In the genomic region with DNA sequence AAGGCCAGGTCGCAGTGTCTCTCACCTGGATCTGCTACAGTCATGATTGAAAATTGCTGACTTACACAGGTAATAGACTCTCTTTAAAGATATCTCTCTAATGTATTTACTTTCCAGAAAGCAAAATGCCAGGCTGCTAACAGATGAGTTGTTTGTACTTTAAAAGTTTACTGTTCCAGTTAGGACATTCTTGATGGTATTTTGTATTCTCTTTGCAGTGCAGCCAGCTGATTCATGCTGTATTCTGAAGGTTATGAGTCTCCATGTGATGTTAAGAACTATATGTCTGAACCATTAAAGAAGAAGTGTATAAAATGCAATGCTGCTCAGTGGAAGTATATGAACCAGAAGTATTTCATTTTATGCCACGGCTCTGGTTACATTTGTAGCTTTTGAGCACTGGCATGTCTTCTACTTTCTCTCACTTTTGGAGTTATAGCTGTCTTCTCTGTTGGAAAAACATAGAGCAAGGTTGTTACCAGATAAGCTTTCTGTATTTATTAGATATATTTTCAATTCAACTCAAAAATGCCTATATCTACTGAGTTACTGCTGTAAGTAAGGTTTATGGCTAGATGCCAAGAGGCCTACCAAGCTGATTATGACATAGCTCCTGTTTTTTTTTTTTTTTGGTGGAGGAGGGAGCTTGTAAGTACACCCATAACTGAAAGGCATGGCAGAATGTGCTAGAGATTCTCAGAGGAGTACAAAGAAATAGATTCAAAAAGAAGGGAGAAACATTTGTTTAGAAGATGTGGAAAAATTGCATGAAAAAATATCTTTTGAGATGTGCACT, we compare ENCODE assay signal across 15 cellular contexts.
A peak's percentile ranks its signal among the peaks of the same experiment; 100 is the strongest.
DNase-seq lines count a peak whose midpoint lies in the region; ATAC-seq and TF ChIP-seq lines count a peak whose summit lies in the region.
"Had no signal": no experiment of that assay in that cellular context is flagged by ENCODE, and none has a peak within 500 bp of the region (broad histone marks: within the 10 kb centered on the region; RNA-seq: fewer than 3 reads in every experiment).

No MANE protein-coding gene starts in this region.

- TF ChIP-seq CTCF in cardiac fibroblast (IDR thresholded peaks at IDR 0.05; ENCODE audit: low read depth, low read length) (no peak), lower lobe of right lung (IDR thresholded peaks at IDR 0.05) (no peak)

- 67 to 76% methylated on average over 2 of the region's 2 CpGs for WGBS in aorta, 2 donors

- intact Hi-C loops in aorta (cut with DNase I) = loop anchor here in 1 of 2 donors (2.0 kb wide), 1 partner anchor 23 kb away; no protein-coding TSS in a partner anchor
- intact Hi-C loops in lower lobe of right lung (cut with DNase I) = no loop called here

- H3K4me1 ChIP-seq in aorta (ENCODE audit: control insufficient read depth in 1 of 2, insufficient read depth in 2 of 2, low read length in 2 of 2) (no peaks in the 10 kb centered on the region), lower lobe of right lung (no peaks in the 10 kb centered on the region)
- H3K4me1 ChIP-seq: foreskin keratinocyte had no signal

- H3K27me3 ChIP-seq in aorta (ENCODE audit: control insufficient read depth in 1 of 2, insufficient read depth in 2 of 2, low read length in 1 of 2) (no peaks in the 10 kb centered on the region), lower lobe of right lung (ENCODE audit: low read depth) (no peaks in the 10 kb centered on the region)
- H3K27me3 ChIP-seq: foreskin keratinocyte had no signal

- H3K4me3 ChIP-seq in cardiac fibroblast (replicated peaks in 1 of 2; ENCODE audit: low read depth in 2 of 2, low read length in 2 of 2) = no peak overlapping the region
- H3K4me3 ChIP-seq in aorta (ENCODE audit: low read length in 2 of 2) = no peak overlapping the region
- H3K4me3 ChIP-seq in lower lobe of right lung = no peak overlapping the region

- H3K36me3 ChIP-seq in aorta (ENCODE audit: control insufficient read depth in 1 of 2, insufficient read depth in 2 of 2, low read length in 1 of 2) = no peaks in the 10 kb centered on the region
- no peaks in the 10 kb centered on the region for H3K36me3 ChIP-seq in lower lobe of right lung

- peak; percentile 62 for ATAC-seq in left lobe of liver
- no peak for ATAC-seq in aorta (ENCODE audit: low FRiP score)
- ATAC-seq in lower lobe of right lung = no peak
- no peak for ATAC-seq in HG02981 (IDR thresholded peaks at IDR 0.05; ENCODE audit: unreplicated experiment)
- ATAC-seq: foreskin keratinocyte had no signal

- no peak overlapping the region for H3K27ac ChIP-seq in aorta (ENCODE audit: low read depth in 1 of 2, low read length in 2 of 2)
- no peak overlapping the region for H3K27ac ChIP-seq in lower lobe of right lung
- H3K27ac ChIP-seq: C4-2B, foreskin keratinocyte had no signal

- H3K9me3 ChIP-seq in aorta (ENCODE audit: control insufficient read depth, low read length) (no peaks in the 10 kb centered on the region), lower lobe of right lung (no peaks in the 10 kb centered on the region)

- DNase-seq in EH (ENCODE audit: low read depth) (peak; percentile 12), NCI-H2171 (lab: John Stamatoyannopoulos, UW) (peak; percentile 48), cardiac fibroblast (ENCODE audit: low read depth in 2 of 2) (peak; percentile 79 to 86), left lobe of liver (ENCODE audit: low spot score) (no peak), aorta (no peak), NCI-H1048 (lab: John Stamatoyannopoulos, UW) (no peak), lower lobe of right lung (no peak)
- DNase-seq: activated B cell treated with CpG ODN at 0.5 μM for 24 hours, GF-D8, immature natural killer cell, NCI-H146, retina had no signal

Comparison
In these comparisons a context has a peak if more than half of its experiments do, and no peak if none do; other contexts are left out.
1. DNase-seq: peak in EH (single experiment), NCI-H2171 (single experiment) and cardiac fibroblast (2 of 2); none in left lobe of liver (single experiment), aorta (0 of 2), NCI-H1048 (single experiment) and lower lobe of right lung (single experiment).